8 cellular contexts compared by ENCODE assay signal in genomic region chr7:141551080-141551772, GRCh38. TPM values are rescaled to one million over a fixed set of nuclear protein-coding genes. Genes with fewer than 3 reads are reported as not detected.
DNase-seq lines count a peak whose midpoint lies in the region; FAIRE-seq and TF ChIP-seq lines count a peak whose summit lies in the region.

AGK (plus strand) TSS chr7:141551410; CDS start chr7:141555467, 4,057 bp downstream.

- H3K4me3 ChIP-seq in neutrophil (ENCODE audit: low read depth in 1 of 2, low read length in 1 of 2) = peak within 1 kb of the TSS; percentile 51 to 55

- H3K9me3 ChIP-seq in neutrophil = no peaks in the 10 kb centered on the region

- H3K36me3 ChIP-seq in neutrophil = no peaks in the 10 kb centered on the region

- TF ChIP-seq CTCF in neutrophil (IDR thresholded peaks at IDR 0.05) = no peak

- H3K27me3 ChIP-seq in neutrophil = peaks cover 14% of the 10 kb centered on the region

- TF ChIP-seq POLR2A in H54 (IDR thresholded peaks at IDR 0.05; ENCODE audit: low read depth, low read length) = peak; percentile 97

- peaks cover 12 to 13% of the 10 kb centered on the region in 2 experiments for H3K4me1 ChIP-seq in neutrophil (ENCODE audit: control insufficient read depth in 1 of 2, insufficient read depth in 1 of 2, low read depth in 1 of 2, low read length in 1 of 2)

- in situ Hi-C loops in G401 (cut with HindIII; ENCODE audit: low sequenced_read_pairs) = no loop called here
- in situ Hi-C loops in SK-MEL-5 (cut with HindIII; ENCODE audit: low pct_unique_long_range_greater_than_20kb, low sequenced_read_pairs) = no loop called here

- H3K27ac ChIP-seq in neutrophil (no peak within 1 kb of the TSS), substantia nigra (ENCODE audit: low read depth, low read length, poor library complexity, severe bottlenecking) (peak within 1 kb of the TSS; percentile 73)

- peak; percentile 72 for DNase-seq in G401 (ENCODE audit: low spot score)
- peak; percentile 82 for DNase-seq in H54 (ENCODE audit: insufficient read length, low spot score)
- peak; percentile 90 for DNase-seq in LoVo (ENCODE audit: low spot score)
- peak; percentile 77 for DNase-seq in SK-MEL-5 (ENCODE audit: low read depth, low spot score)
- peak; percentile 51 to 66 (median 58) for DNase-seq in activated naive CD4-positive, alpha-beta T cell (lab: John Stamatoyannopoulos, UW)
- DNase-seq in frontal cortex (ENCODE audit: low spot score in 2 of 2) = peak; percentile 76 to 81
- peak in 47 of 49 donors; percentile 5 to 84 (median 59) for DNase-seq in substantia nigra (lab: John Stamatoyannopoulos, UW)

- FAIRE-seq in H54 (lab: Jason Lieb, UNC) (no peak), frontal cortex (lab: Jason Lieb, UNC) (no peak)

RNA-seq across cellular contexts. Expression of gene AGK, which starts in this region (rescaled TPM):
- 45.3 and 53.5 TPM in 2 replicates for total RNA-seq in G401 (2014; rRNA removed; shearing (Covaris generic))
- 67.1 and 67.2 TPM in 2 replicates for total RNA-seq in SK-MEL-5 (2014; rRNA removed; shearing (Covaris generic))
- polyA plus RNA-seq in SK-MEL-5 (2015; cell fraction: cytosol; rRNA removed) = 58.4 and 66.0 TPM in 2 replicates
- 87.6 and 94.5 TPM in 2 replicates for polyA plus RNA-seq in SK-MEL-5 (2015; cell fraction: nucleus; rRNA removed)
- 46.5 TPM for total RNA-seq in frontal cortex
